In genomic region chr15:31391687-31392671, GRCh38 we compare ENCODE assay signal across 8 cellular contexts.
DNase-seq lines count a peak whose midpoint lies in the region; ATAC-seq and TF ChIP-seq lines count a peak whose summit lies in the region.

No MANE protein-coding gene starts in this region.

- ATAC-seq in GM23338: peak; percentile 68
- ATAC-seq in GM18873 (IDR thresholded peaks at IDR 0.05; ENCODE audit: low FRiP score, unreplicated experiment): no peak

- peak overlapping the region; percentile 78 for H3K4me3 Mint-ChIP-seq in GM23338

- H3K27me3 ChIP-seq in GM06990 (replicated peaks; ENCODE audit: control insufficient read depth, insufficient read depth, low read length) (no peaks in the 10 kb centered on the region; the same call in 1 of the 2 replicates), GM23338 (ENCODE audit: insufficient read depth) (peaks cover 33% of the 10 kb centered on the region), kidney epithelial cell (ENCODE audit: control insufficient read depth, insufficient read depth, low read length) (peaks cover 3% of the 10 kb centered on the region)

- peaks cover 26% of the 10 kb centered on the region for H3K27me3 Mint-ChIP-seq in GM23338 (ENCODE audit: insufficient read depth, low read depth, poor library complexity)

- DNase-seq in GM06990 (ENCODE audit: extremely low read depth, insufficient read length) (peak; percentile 76), GM23338 (ENCODE audit: low spot score) (peak; percentile 77), LHCN-M2 (ENCODE audit: low read depth) (peak; percentile 35), kidney epithelial cell (ENCODE audit: low read depth) (peak; percentile 47)
- DNase-seq in activated CD4-positive, CD25-positive, alpha-beta regulatory T cell (lab: John Stamatoyannopoulos, UW): peak; percentile 51 to 57 (median 56)
- DNase-seq in central memory CD4-positive, alpha-beta T cell: peak; percentile 73
- peak; percentile 55 to 76 for DNase-seq in stimulated activated CD4-positive, alpha-beta T cell treated with anti-CD3 and anti-CD28 coated beads, Interleukin-15, amount 100 ng/mL, for 48 hours (ENCODE audit: low read depth in 2 of 2)

- H3K36me3 ChIP-seq in GM06990 (ENCODE audit: control insufficient read depth, insufficient read depth, low read length) (no peaks in the 10 kb centered on the region), GM23338 (ENCODE audit: insufficient read depth) (no peaks in the 10 kb centered on the region), kidney epithelial cell (ENCODE audit: control insufficient read depth, insufficient read depth, low read length) (no peaks in the 10 kb centered on the region)

- peaks cover 17% of the 10 kb centered on the region for H3K4me1 Mint-ChIP-seq in GM23338

- H3K27ac ChIP-seq in GM23338 (ENCODE audit: low read depth): no peak overlapping the region

- H2AFZ ChIP-seq in GM23338: peak overlapping the region; percentile 95

- H3K4me3 ChIP-seq in GM06990 (replicated peaks; ENCODE audit: low read depth, low read length) (peak overlapping the region; percentile 62), GM23338 (peak overlapping the region; percentile 92), kidney epithelial cell (ENCODE audit: low read depth, low read length) (peak overlapping the region; percentile 69)

- H3K27ac Mint-ChIP-seq in GM23338: no peak overlapping the region

- peak overlapping the region; percentile 96 for H3K4me2 ChIP-seq in GM23338

- peaks cover 9% of the 10 kb centered on the region for H3K9me3 Mint-ChIP-seq in GM23338

- peaks cover 4% of the 10 kb centered on the region; the same call in 1 of the 3 replicates for H3K36me3 Mint-ChIP-seq in GM23338 (ENCODE audit: low read depth)

- H3K4me1 ChIP-seq in GM23338 (ENCODE audit: insufficient read depth): peaks cover 7% of the 10 kb centered on the region; the same call in 1 of the 2 replicates

- H4K20me1 ChIP-seq in GM23338 (replicated peaks; ENCODE audit: insufficient read depth): no peaks in the 10 kb centered on the region

- no peaks in the 10 kb centered on the region for H3K9me2 ChIP-seq in GM23338 (ENCODE audit: insufficient read depth)

- TF ChIP-seq CTCF in GM06990 (IDR thresholded peaks at IDR 0.05; ENCODE audit: insufficient read depth, low read length, poor library complexity, severe bottlenecking): no peak
- TF ChIP-seq CTCF in GM23338 (conservative IDR thresholded peaks at IDR 0.05; ENCODE audit: low read depth in 2 of 2): no peak
- no peak for TF ChIP-seq CTCF in kidney epithelial cell (IDR thresholded peaks at IDR 0.05; ENCODE audit: insufficient read depth, low read length, poor library complexity, severe bottlenecking)

- no peaks in the 10 kb centered on the region for H3F3A ChIP-seq in GM23338 (replicated peaks; ENCODE audit: low read depth)

- no peaks in the 10 kb centered on the region for H3K79me2 ChIP-seq in GM23338 (replicated peaks; ENCODE audit: insufficient read depth)

TF ChIP-seq in GM23338, 12 proteins besides CTCF, POLR2A, EP300 and RAD21 (continues in another document):
- TF ChIP-seq POLR2AphosphoS5 (IDR thresholded peaks at IDR 0.05; ENCODE audit: low read depth): peak; percentile 55; the same call in 1 of the 2 replicates
- no peak for TF ChIP-seq STAT1 (IDR thresholded peaks at IDR 0.05; ENCODE audit: unreplicated experiment)
- TF ChIP-seq EZH2 (IDR thresholded peaks at IDR 0.05; ENCODE audit: low read depth, unreplicated experiment): peak; percentile 25
- TF ChIP-seq ZNF114 (CRISPR knock-in tag; IDR thresholded peaks at IDR 0.05): no peak
- TF ChIP-seq CREB1 (CRISPR knock-in tag; IDR thresholded peaks at IDR 0.05; ENCODE audit: low read depth): no peak
- no peak for TF ChIP-seq ZNF462 (CRISPR knock-in tag; IDR thresholded peaks at IDR 0.05)
- no peak for TF ChIP-seq EZH2phosphoT487 (IDR thresholded peaks at IDR 0.05; ENCODE audit: unreplicated experiment)
- no peak for TF ChIP-seq NANOG (IDR thresholded peaks at IDR 0.05; ENCODE audit: borderline replicate concordance)
- no peak for TF ChIP-seq REST (IDR thresholded peaks at IDR 0.05; ENCODE audit: unreplicated experiment)
- no peak for TF ChIP-seq JUNB (IDR thresholded peaks at IDR 0.05; ENCODE audit: unreplicated experiment)
